14 cellular contexts compared by ENCODE assay signal in the genomic region with DNA sequence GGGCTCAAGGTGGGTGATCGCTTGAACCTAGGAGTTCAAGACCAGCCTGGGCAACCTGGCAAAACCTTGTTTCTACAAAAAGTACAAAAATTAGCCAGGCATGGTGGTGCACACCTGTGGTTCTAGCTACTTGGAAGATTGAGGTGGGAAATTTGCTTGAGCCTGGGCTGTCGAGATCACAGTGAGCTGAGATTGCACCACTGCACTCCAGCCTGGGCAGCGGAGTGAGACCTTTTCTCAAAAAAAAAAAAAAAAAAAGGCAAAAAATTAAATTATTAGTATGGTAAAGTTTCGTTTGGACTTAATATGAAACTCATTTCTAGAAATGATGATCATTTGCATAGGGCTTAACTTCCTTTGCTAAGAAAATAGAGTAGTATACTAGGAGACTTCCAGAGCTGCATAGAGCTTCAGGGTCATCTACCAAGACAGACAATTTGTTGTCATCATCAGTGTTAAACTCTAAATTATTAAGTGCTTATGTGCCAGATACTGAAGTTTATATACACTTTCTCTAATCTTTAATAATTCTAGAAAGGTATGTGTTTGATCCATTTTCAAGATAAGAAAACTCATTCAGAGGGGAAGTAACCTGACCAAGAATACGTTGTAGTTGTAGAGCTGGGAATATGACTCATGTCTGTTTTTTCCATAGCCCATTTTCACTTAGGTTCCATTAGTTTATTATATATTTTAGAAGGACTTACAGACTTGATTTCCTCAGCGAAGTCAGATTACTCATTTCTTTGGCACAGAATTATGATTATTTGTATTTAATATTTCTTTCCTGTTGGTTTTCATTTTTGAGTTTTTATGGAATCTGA.
A peak's percentile ranks its signal among the peaks of the same experiment; 100 is the strongest.
DNase-seq lines count a peak whose midpoint lies in the region; ATAC-seq and TF ChIP-seq lines count a peak whose summit lies in the region.
"Had no signal": no experiment of that assay in that cellular context is flagged by ENCODE, and none has a peak within 500 bp of the region (broad histone marks: within the 10 kb centered on the region; RNA-seq: fewer than 3 reads in every experiment).

No MANE protein-coding gene starts in this region.

- H3K36me3 Mint-ChIP-seq in CD4-positive, alpha-beta memory T cell = no peaks in the 10 kb centered on the region

- H3K27ac Mint-ChIP-seq in CD4-positive, alpha-beta memory T cell = no peak overlapping the region

- CTCF ChIA-PET in CD4-positive, alpha-beta memory T cell (lab: Charles Lee; ENCODE audit: partially characterized antibody) = interaction anchor here (1.0 kb wide), 1 partner anchor 36 kb away, joined by 3 read pairs; no protein-coding TSS in a partner anchor
- CTCF ChIA-PET in PC-9 (lab: Charles Lee) = no interaction called here

- peaks cover 24% of the 10 kb centered on the region for H3K4me1 ChIP-seq in CD4-positive, alpha-beta memory T cell (ENCODE audit: insufficient read depth, low read length)
- no peaks in the 10 kb centered on the region for H3K4me1 ChIP-seq in PC-9 (replicated peaks; ENCODE audit: insufficient read depth)
- H3K4me1 ChIP-seq: SJSA1 had no signal

- no peaks in the 10 kb centered on the region for H3K27me3 ChIP-seq in CD4-positive, alpha-beta memory T cell (ENCODE audit: insufficient read depth, low read length)
- H3K27me3 ChIP-seq in PC-9 (ENCODE audit: insufficient read depth, low read depth) = no peaks in the 10 kb centered on the region
- H3K27me3 ChIP-seq: heart left ventricle had no signal

- no peak overlapping the region for H3K4me3 Mint-ChIP-seq in CD4-positive, alpha-beta memory T cell

- no peak for TF ChIP-seq CTCF in GM10266 (IDR thresholded peaks at IDR 0.05; ENCODE audit: control insufficient read depth, insufficient read depth, low read depth, missing control alignments)
- no peak for TF ChIP-seq CTCF in PC-9 (conservative IDR thresholded peaks at IDR 0.05)

- no TSS peak for BruUV-seq in PC-9 (replicated peaks; lab: Mats Ljungman, UMichigan)

- H3K4me1 Mint-ChIP-seq in CD4-positive, alpha-beta memory T cell = peaks cover 14 to 25% (median 16%) of the 10 kb centered on the region in 4 donors

- no peak overlapping the region for H3K4me2 ChIP-seq in PC-9

- DNase-seq in GM10266 (ENCODE audit: extremely low spot score) (peak; percentile 25), GM19238 (ENCODE audit: insufficient read length, low spot score) (peak; percentile 9), kidney glomerular epithelial cell (lab: John Stamatoyannopoulos, UW) (no peak), cerebellum (ENCODE audit: low spot score) (no peak), PC-9 (no peak)
- DNase-seq in CD4-positive, alpha-beta memory T cell = no peak
- DNase-seq: DND-41, heart left ventricle, IMR-90, NCI-H146, NCI-H82 had no signal

- POLR2A ChIA-PET in CD4-positive, alpha-beta memory T cell (lab: Charles Lee; ENCODE audit: partially characterized antibody) = interaction anchor here (1.4 kb wide), 1 partner anchor 59 kb away, joined by 3 read pairs; no protein-coding TSS in a partner anchor
- POLR2A ChIA-PET in PC-9 (lab: Charles Lee; ENCODE audit: unreplicated experiment) = no interaction called here

- no peaks in the 10 kb centered on the region for H4K20me1 ChIP-seq in PC-9 (ENCODE audit: insufficient read depth)

- H3K9me2 ChIP-seq in PC-9 (ENCODE audit: insufficient read depth) = no peaks in the 10 kb centered on the region

- H3K27me3 Mint-ChIP-seq in CD4-positive, alpha-beta memory T cell = no peaks in the 10 kb centered on the region

- H3K9me3 Mint-ChIP-seq in CD4-positive, alpha-beta memory T cell = no peaks in the 10 kb centered on the region

- no peaks in the 10 kb centered on the region for H3K9me3 ChIP-seq in CD4-positive, alpha-beta memory T cell (ENCODE audit: control insufficient read depth in 1 of 2, low read length in 2 of 2)
- no peaks in the 10 kb centered on the region for H3K9me3 ChIP-seq in PC-9 (ENCODE audit: insufficient read depth, low read depth)
- H3K9me3 ChIP-seq: heart left ventricle, SJSA1 had no signal

- no peak overlapping the region for H3K4me3 ChIP-seq in CD4-positive, alpha-beta memory T cell (ENCODE audit: low read length in 2 of 2)
- H3K4me3 ChIP-seq in PC-9 = no peak overlapping the region
- H3K4me3 ChIP-seq: heart left ventricle, SJSA1 had no signal

- peak; percentile 63 for ATAC-seq in HG02642 (IDR thresholded peaks at IDR 0.05; ENCODE audit: poor library complexity, unreplicated experiment)
- peak; percentile 83 for ATAC-seq in HG03575 (IDR thresholded peaks at IDR 0.05; ENCODE audit: extremely low read depth, insufficient number of reproducible peaks, low FRiP score, unreplicated experiment)
- ATAC-seq: heart left ventricle had no signal

- no peaks in the 10 kb centered on the region for H3K36me3 ChIP-seq in CD4-positive, alpha-beta memory T cell (ENCODE audit: insufficient read depth, low read length)
- no peaks in the 10 kb centered on the region for H3K36me3 ChIP-seq in PC-9 (ENCODE audit: low read depth)
- H3K36me3 ChIP-seq: heart left ventricle, SJSA1 had no signal

- H3F3A ChIP-seq in PC-9 (ENCODE audit: insufficient read depth, low read depth) = no peaks in the 10 kb centered on the region

- H2AFZ ChIP-seq in PC-9 = no peak overlapping the region

- no peak overlapping the region for H3K27ac ChIP-seq in CD4-positive, alpha-beta memory T cell (ENCODE audit: low read depth, low read length)
- H3K27ac ChIP-seq in PC-9 = no peak overlapping the region
- H3K27ac ChIP-seq: heart left ventricle, SJSA1 had no signal

- no peaks in the 10 kb centered on the region for H3K79me2 ChIP-seq in PC-9 (ENCODE audit: low read depth)

- intact Hi-C loops in CD4-positive, alpha-beta memory T cell (cut with micrococcal nuclease) = loop anchor here (10.0 kb wide), 1 partner anchor 57 kb away; no protein-coding TSS in a partner anchor
- intact Hi-C loops in PC-9 (cut with micrococcal nuclease; ENCODE audit: unreplicated experiment) = no loop called here

Comparison
In these comparisons a context has a peak if more than half of its experiments do, and no peak if none do; other contexts are left out.
1. DNase-seq: peak in GM10266 (single experiment) and GM19238 (single experiment); none in kidney glomerular epithelial cell (single experiment), CD4-positive, alpha-beta memory T cell (0 of 5), cerebellum (single experiment) and PC-9 (0 of 2).